In the genomic region with DNA sequence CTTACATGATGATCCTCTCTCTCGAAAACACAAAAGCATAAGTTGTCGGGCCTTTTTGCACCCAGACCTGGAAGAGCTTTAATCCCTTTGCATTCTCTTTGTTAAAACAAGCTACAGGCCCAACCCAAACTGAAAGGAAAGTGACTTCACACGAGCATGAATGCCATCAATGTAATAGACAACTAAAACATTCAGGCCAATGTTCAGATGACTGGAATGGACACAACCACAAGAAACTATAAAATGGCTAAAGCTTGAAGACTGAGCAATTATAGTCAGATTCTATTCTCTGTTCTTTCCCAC, we compare ENCODE assay signal across 17 cellular contexts. TPM values are rescaled to one million over a fixed set of nuclear protein-coding genes. Genes with fewer than 3 reads are reported as not detected.
DNase-seq lines count a peak whose midpoint lies in the region; ATAC-seq and TF ChIP-seq lines count a peak whose summit lies in the region.
"Had no signal": no experiment of that assay in that cellular context is flagged by ENCODE, and none has a peak within 500 bp of the region (broad histone marks: within the 10 kb centered on the region; RNA-seq: fewer than 3 reads in every experiment).

No MANE protein-coding gene starts in this region.

- no peak for TF ChIP-seq CTCF in brain (conservative IDR thresholded peaks at IDR 0.05)

- H3K27ac Mint-ChIP-seq in activated naive CD4-positive, alpha-beta T cell treated with anti-CD3 and anti-CD28 coated beads, Interleukin-2, amount 50 U/mL, for 24 hours = peak overlapping the region; percentile 38
- H3K27ac Mint-ChIP-seq in brain = peak overlapping the region in 3 of 5 experiments; percentile 27 to 72 (median 68)
- H3K27ac Mint-ChIP-seq in stimulated activated effector memory CD8-positive, alpha-beta T cell treated with anti-CD3 and anti-CD28 coated beads, Interleukin-12 subunit alpha, Interleukin-12 subunit beta, amount 100 ng/mL, for 72 hours = peak overlapping the region; percentile 94
- H3K27ac Mint-ChIP-seq: activated naive CD8-positive, alpha-beta T cell treated with anti-CD3 and anti-CD28 coated beads, Interleukin-2, amount 10 ng/mL, durations not matched to agents 7 days and 5 days had no signal

- in situ Hi-C loops in ACHN (cut with HindIII; ENCODE audit: low pct_ligation_motif_present, low pct_unique_long_range_greater_than_20kb, low sequenced_read_pairs) = no loop called here

- ATAC-seq in stimulated activated effector memory CD8-positive, alpha-beta T cell treated with anti-CD3 and anti-CD28 coated beads, Interleukin-12 subunit alpha, Interleukin-12 subunit beta, amount 100 ng/mL, for 72 hours = no peak
- no peak for ATAC-seq in HG03196 (IDR thresholded peaks at IDR 0.05; ENCODE audit: unreplicated experiment)
- no peak for ATAC-seq in HG02981 (IDR thresholded peaks at IDR 0.05; ENCODE audit: unreplicated experiment)
- ATAC-seq: activated CD8-positive, alpha-beta memory T cell treated with anti-CD3 and anti-CD28 coated beads, Interleukin-2, amount 10 ng/mL, durations not matched to agents 7 days and 5 days; K562; Panc1; SK-N-SH treated with all-trans-retinoic acid at 6 μM for 48 hours had no signal

- no peak overlapping the region for H3K4me3 Mint-ChIP-seq in activated naive CD4-positive, alpha-beta T cell treated with anti-CD3 and anti-CD28 coated beads, Interleukin-2, amount 50 U/mL, for 24 hours
- H3K4me3 Mint-ChIP-seq in brain = no peak overlapping the region
- no peak overlapping the region for H3K4me3 Mint-ChIP-seq in stimulated activated effector memory CD8-positive, alpha-beta T cell treated with anti-CD3 and anti-CD28 coated beads, Interleukin-12 subunit alpha, Interleukin-12 subunit beta, amount 100 ng/mL, for 72 hours
- H3K4me3 Mint-ChIP-seq: activated CD8-positive, alpha-beta memory T cell treated with anti-CD3 and anti-CD28 coated beads, Interleukin-2, amount 10 ng/mL, durations not matched to agents 7 days and 5 days; activated naive CD8-positive, alpha-beta T cell treated with anti-CD3 and anti-CD28 coated beads, Interleukin-2, amount 10 ng/mL, durations not matched to agents 7 days and 5 days had no signal

- peaks cover 64% of the 10 kb centered on the region for H3K4me1 Mint-ChIP-seq in activated naive CD4-positive, alpha-beta T cell treated with anti-CD3 and anti-CD28 coated beads, Interleukin-2, amount 50 U/mL, for 24 hours
- peaks cover 32% of the 10 kb centered on the region for H3K4me1 Mint-ChIP-seq in brain
- H3K4me1 Mint-ChIP-seq in stimulated activated effector memory CD8-positive, alpha-beta T cell treated with anti-CD3 and anti-CD28 coated beads, Interleukin-12 subunit alpha, Interleukin-12 subunit beta, amount 100 ng/mL, for 72 hours = peaks cover 52% of the 10 kb centered on the region

- no peaks in the 10 kb centered on the region for H3K27me3 Mint-ChIP-seq in activated naive CD4-positive, alpha-beta T cell treated with anti-CD3 and anti-CD28 coated beads, Interleukin-2, amount 50 U/mL, for 24 hours
- no peaks in the 10 kb centered on the region for H3K27me3 Mint-ChIP-seq in brain
- H3K27me3 Mint-ChIP-seq: activated CD8-positive, alpha-beta memory T cell treated with anti-CD3 and anti-CD28 coated beads, Interleukin-2, amount 10 ng/mL, durations not matched to agents 7 days and 5 days; activated naive CD8-positive, alpha-beta T cell treated with anti-CD3 and anti-CD28 coated beads, Interleukin-2, amount 10 ng/mL, durations not matched to agents 7 days and 5 days had no signal

- DNase-seq in activated naive CD4-positive, alpha-beta T cell treated with anti-CD3 and anti-CD28 coated beads, Interleukin-2, amount 50 U/mL, for 16 hours = no peak
- peak; percentile 25 for DNase-seq in M059J (ENCODE audit: low read depth)
- DNase-seq in stimulated activated effector memory CD8-positive, alpha-beta T cell treated with anti-CD3 and anti-CD28 coated beads, Interleukin-12 subunit alpha, Interleukin-12 subunit beta, amount 100 ng/mL, for 72 hours (ENCODE audit: low spot score in 2 of 2) = no peak
- no peak for DNase-seq in ACHN
- DNase-seq: activated CD8-positive, alpha-beta memory T cell treated with anti-CD3 and anti-CD28 coated beads, Interleukin-2, amount 10 ng/mL, durations not matched to agents 7 days and 5 days; activated naive CD8-positive, alpha-beta T cell treated with anti-CD3 and anti-CD28 coated beads, Interleukin-2, amount 10 ng/mL, durations not matched to agents 7 days and 5 days; NCI-H2107; NCI-H526 treated with DMSO at 0.1 percent for 48 hours; posterior cingulate gyrus; stimulated activated CD4-positive, alpha-beta T cell treated with anti-CD3 and anti-CD28 coated beads, Interleukin-4, amount 100 ng/mL, for 1 hour had no signal

- H3K9me3 Mint-ChIP-seq in activated naive CD4-positive, alpha-beta T cell treated with anti-CD3 and anti-CD28 coated beads, Interleukin-2, amount 50 U/mL, for 24 hours = no peaks in the 10 kb centered on the region
- H3K9me3 Mint-ChIP-seq in brain = peaks cover 19 to 39% (median 36%) of the 10 kb centered on the region in 5 experiments
- H3K9me3 Mint-ChIP-seq in stimulated activated effector memory CD8-positive, alpha-beta T cell treated with anti-CD3 and anti-CD28 coated beads, Interleukin-12 subunit alpha, Interleukin-12 subunit beta, amount 100 ng/mL, for 72 hours = no peaks in the 10 kb centered on the region

- peaks cover 35% of the 10 kb centered on the region for H3K36me3 Mint-ChIP-seq in activated naive CD4-positive, alpha-beta T cell treated with anti-CD3 and anti-CD28 coated beads, Interleukin-2, amount 50 U/mL, for 24 hours
- H3K36me3 Mint-ChIP-seq in brain = peaks cover 86% of the 10 kb centered on the region
- peaks cover 22% of the 10 kb centered on the region for H3K36me3 Mint-ChIP-seq in stimulated activated effector memory CD8-positive, alpha-beta T cell treated with anti-CD3 and anti-CD28 coated beads, Interleukin-12 subunit alpha, Interleukin-12 subunit beta, amount 100 ng/mL, for 72 hours

RNA-seq across cellular contexts. Expression of gene RFX3, which starts 45.5 kb away (rescaled TPM):
- total RNA-seq in M059J (2014; rRNA removed; shearing (Covaris generic)) = 1.9 and 3.1 TPM in 2 replicates
- 8.2 TPM for polyA plus RNA-seq in brain (ENCODE audit: insufficient read depth, low read depth, low replicate concordance)

Comparison
In these comparisons a context has a peak if more than half of its experiments do, and no peak if none do; other contexts are left out.
1. H3K27ac Mint-ChIP-seq: peak in every context shown above with its lines; median percentile 94 in stimulated activated effector memory CD8-positive, alpha-beta T cell treated with anti-CD3 and anti-CD28 coated beads, Interleukin-12 subunit alpha, Interleukin-12 subunit beta, amount 100 ng/mL, for 72 hours; 68 in brain; 38 in activated naive CD4-positive, alpha-beta T cell treated with anti-CD3 and anti-CD28 coated beads, Interleukin-2, amount 50 U/mL, for 24 hours.